ENCODE assay signal across 8 cellular contexts in the genomic region with DNA sequence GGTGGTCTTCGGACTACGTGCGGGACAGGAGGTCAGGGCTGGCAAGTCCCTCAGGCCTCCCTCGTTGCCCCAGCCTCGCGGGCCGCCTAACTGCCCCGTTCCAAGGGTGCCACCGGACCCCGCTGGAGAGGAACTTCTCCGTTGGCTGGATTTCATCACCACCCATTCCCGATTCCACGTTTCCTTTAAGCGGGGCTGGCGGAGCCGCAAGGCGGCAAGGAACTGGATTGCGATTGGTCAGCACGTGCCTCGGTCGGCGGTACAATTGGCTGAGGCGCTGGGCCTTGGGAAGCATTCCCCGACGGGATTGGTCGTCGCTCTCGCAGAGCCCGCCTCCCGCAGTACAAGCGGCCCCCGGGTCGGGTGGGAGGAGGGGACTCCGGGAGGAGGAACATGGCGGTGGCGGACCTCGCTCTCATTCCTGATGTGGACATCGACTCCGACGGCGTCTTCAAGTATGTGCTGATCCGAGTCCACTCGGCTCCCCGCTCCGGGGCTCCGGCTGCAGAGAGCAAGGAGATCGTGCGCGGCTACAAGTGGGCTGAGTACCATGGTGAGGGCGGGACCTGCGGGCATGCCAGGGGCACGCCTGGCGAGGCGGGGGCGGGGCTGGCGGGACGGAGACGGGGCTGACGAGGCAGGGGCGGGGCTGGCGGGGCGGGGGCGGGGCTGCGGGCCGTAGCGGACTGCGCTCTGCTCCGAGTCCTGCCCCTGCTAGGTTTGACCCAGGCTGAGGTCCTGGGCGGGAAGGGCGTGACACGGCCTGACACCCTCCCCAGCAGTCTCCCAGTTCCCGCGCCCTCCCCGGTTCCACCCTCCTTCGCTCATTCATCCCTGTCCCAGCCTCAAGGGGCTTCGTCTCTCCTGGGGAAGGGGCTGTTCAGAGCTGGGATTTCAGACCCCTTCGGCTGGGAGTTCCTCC. TPM values are rescaled to one million over a fixed set of nuclear protein-coding genes. Genes with fewer than 3 reads are reported as not detected.
DNase-seq lines count a peak whose midpoint lies in the region; ATAC-seq and TF ChIP-seq lines count a peak whose summit lies in the region.

A gene (plus strand): TSS at position 372 of the 922 bp plus-strand sequence. CDS start 22 bp downstream, at position 394.

- ATAC-seq in GM19324 (IDR thresholded peaks at IDR 0.05; ENCODE audit: low FRiP score, unreplicated experiment) (peak; percentile 84), HG03469 (IDR thresholded peaks at IDR 0.05; ENCODE audit: unreplicated experiment) (peak; percentile 45)

- H3K9me3 ChIP-seq in colonic mucosa, result no peaks in the 10 kb centered on the region

- intact Hi-C loops in activated CD4-positive, alpha-beta T cell treated with anti-CD3 and anti-CD28 coated beads, Interleukin-2, amount 10 ng/mL, durations not matched to agents 24 days and 14 days (cut with micrococcal nuclease), result loop anchor here (1.0 to 10.0 kb wide), 8 partner anchors 18 to 316 kb away; a partner anchor contains a TSS
- intact Hi-C loops in colonic mucosa (cut with DNase I), result loop anchor here (10.0 kb wide), 1 partner anchor 54 kb away; a partner anchor contains a TSS

- peak within 1 kb of the TSS; percentile 84 for H3K4me3 ChIP-seq in BJ (ENCODE audit: low read depth, low read length)
- H3K4me3 ChIP-seq in colonic mucosa, result peak within 1 kb of the TSS; percentile 84

- no peaks in the 10 kb centered on the region for H3K9me3 Mint-ChIP-seq in activated CD4-positive, alpha-beta T cell treated with anti-CD3 and anti-CD28 coated beads, Interleukin-2, amount 10 ng/mL, durations not matched to agents 24 days and 14 days

- peaks cover 10% of the 10 kb centered on the region for H3K36me3 ChIP-seq in BJ (ENCODE audit: control insufficient read depth, insufficient read depth, low read length)
- H3K36me3 ChIP-seq in colonic mucosa, result no peaks in the 10 kb centered on the region

- H3K27me3 ChIP-seq in BJ (ENCODE audit: control insufficient read depth, insufficient read depth, low read length), result 0 out of 2 replicates have a peak, but pooled peaks cover 6% of the 10 kb centered on the region
- peaks cover 14% of the 10 kb centered on the region for H3K27me3 ChIP-seq in colonic mucosa

- peaks cover 6% of the 10 kb centered on the region for H3K4me1 ChIP-seq in colonic mucosa

- TF ChIP-seq CTCF in BJ (IDR thresholded peaks at IDR 0.05; ENCODE audit: insufficient read depth, low read depth, low read length) (no peak), colonic mucosa (IDR thresholded peaks at IDR 0.05) (no peak)

- POLR2A ChIA-PET in BJ (lab: Charles Lee), result no interaction called here

- H3K27ac Mint-ChIP-seq in activated CD4-positive, alpha-beta T cell treated with anti-CD3 and anti-CD28 coated beads, Interleukin-2, amount 10 ng/mL, durations not matched to agents 24 days and 14 days, result peak within 1 kb of the TSS; percentile 94

- H3K9ac ChIP-seq in colonic mucosa (ENCODE audit: low read depth in 2 of 2, low read length in 2 of 2), result peak within 1 kb of the TSS; percentile 96 to 99

- CTCF ChIA-PET in BJ (lab: Yijun Ruan, JAX), result interaction anchor here (2.0 kb wide), 1 partner anchor 186 kb away, joined by 8 read pairs; no protein-coding TSS in a partner anchor

- peak within 1 kb of the TSS; percentile 96 for H3K4me3 Mint-ChIP-seq in activated CD4-positive, alpha-beta T cell treated with anti-CD3 and anti-CD28 coated beads, Interleukin-2, amount 10 ng/mL, durations not matched to agents 24 days and 14 days

- DNase-seq in BJ (ENCODE audit: low read depth), result peak; percentile 94
- DNase-seq in NCI-H526 treated with DMSO at 0.1 percent for 48 hours (lab: John Stamatoyannopoulos, UW), result peak; percentile 92
- DNase-seq in activated CD4-positive, alpha-beta T cell treated with anti-CD3 and anti-CD28 coated beads, Interleukin-2, amount 10 ng/mL, durations not matched to agents 24 days and 14 days, result peak; percentile 99
- DNase-seq in colonic mucosa, result peak; percentile 98
- peak; percentile 99 for DNase-seq in kidney tubule cell (ENCODE audit: low spot score)
- peak; percentile 80 to 97 (median 92) for DNase-seq in stimulated activated CD4-positive, alpha-beta T cell treated with anti-CD3 and anti-CD28 coated beads, Interleukin-1b, Interleukin-23, amount 100 ng/mL, for 24 hours (ENCODE audit: low read depth in 4 of 4, low spot score in 1 of 4)

- H3K36me3 Mint-ChIP-seq in activated CD4-positive, alpha-beta T cell treated with anti-CD3 and anti-CD28 coated beads, Interleukin-2, amount 10 ng/mL, durations not matched to agents 24 days and 14 days (ENCODE audit: low read depth), result peaks cover 27% of the 10 kb centered on the region

- peaks cover 11% of the 10 kb centered on the region for H3K4me1 Mint-ChIP-seq in activated CD4-positive, alpha-beta T cell treated with anti-CD3 and anti-CD28 coated beads, Interleukin-2, amount 10 ng/mL, durations not matched to agents 24 days and 14 days

- peak within 1 kb of the TSS; percentile 89 for H3K27ac ChIP-seq in colonic mucosa

- H3K27me3 Mint-ChIP-seq in activated CD4-positive, alpha-beta T cell treated with anti-CD3 and anti-CD28 coated beads, Interleukin-2, amount 10 ng/mL, durations not matched to agents 24 days and 14 days, result peaks cover 7% of the 10 kb centered on the region

RNA-seq across cellular contexts. Expression of the gene that starts here (rescaled TPM):
- polyA plus RNA-seq in BJ (2011; rRNA removed), result 116 and 233 TPM in 2 replicates
- 22.3 and 29.8 TPM in 2 replicates for polyA minus RNA-seq in BJ (2011; rRNA and poly(A)+ RNA removed)
- total RNA-seq in activated CD4-positive, alpha-beta T cell treated with anti-CD3 and anti-CD28 coated beads, Interleukin-2, amount 10 ng/mL, durations not matched to agents 24 days and 14 days, result 134 and 145 TPM in 2 replicates
- 100 to 1,000 TPM; 137 to 176 TPM for total RNA-seq in colonic mucosa

Comparison
In these comparisons a context has a peak if more than half of its experiments do, and no peak if none do; other contexts are left out.
1. Peak in every context shown above with its lines: DNase-seq, ATAC-seq, H3K4me3 ChIP-seq and H3K27ac ChIP-seq.